Comparison of ENCODE assay signal across 1 cellular context in the genomic region with DNA sequence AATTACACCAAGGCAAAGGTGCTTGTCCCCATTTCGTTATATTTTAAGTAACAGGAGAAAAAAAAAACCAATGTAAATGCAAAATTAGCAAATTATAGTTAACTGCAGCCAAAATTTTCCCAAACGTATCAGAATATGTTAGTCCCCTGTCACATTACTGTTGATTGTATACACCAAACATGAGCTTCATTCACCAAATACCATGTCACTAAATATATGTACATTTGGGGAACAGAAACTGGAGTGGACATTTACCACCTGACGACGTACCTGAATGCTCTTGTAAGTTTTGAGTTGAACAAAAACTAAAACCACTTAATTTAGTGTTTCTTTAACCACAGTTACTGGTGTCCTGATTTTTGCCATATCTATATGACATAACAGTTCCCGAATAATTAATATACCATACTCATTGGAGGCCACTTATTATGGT.
TF ChIP-seq lines count a peak whose summit lies in the region.

No MANE protein-coding gene starts in this region.

TF ChIP-seq in SK-N-SH treated with all-trans-retinoic acid at 6 μM for 48 hours, 23 proteins besides CTCF, POLR2A, EP300 and RAD21 (continued from another document):
- TF ChIP-seq, protein P1, sequence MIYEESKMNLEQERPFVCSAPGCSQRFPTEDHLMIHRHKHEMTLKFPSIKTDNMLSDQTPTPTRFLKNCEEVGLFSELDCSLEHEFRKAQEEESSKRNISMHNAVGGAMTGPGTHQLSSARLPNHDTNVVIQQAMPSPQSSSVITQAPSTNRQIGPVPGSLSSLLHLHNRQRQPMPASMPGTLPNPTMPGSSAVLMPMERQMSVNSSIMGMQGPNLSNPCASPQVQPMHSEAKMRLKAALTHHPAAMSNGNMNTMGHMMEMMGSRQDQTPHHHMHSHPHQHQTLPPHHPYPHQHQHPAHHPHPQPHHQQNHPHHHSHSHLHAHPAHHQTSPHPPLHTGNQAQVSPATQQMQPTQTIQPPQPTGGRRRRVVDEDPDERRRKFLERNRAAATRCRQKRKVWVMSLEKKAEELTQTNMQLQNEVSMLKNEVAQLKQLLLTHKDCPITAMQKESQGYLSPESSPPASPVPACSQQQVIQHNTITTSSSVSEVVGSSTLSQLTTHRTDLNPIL (CRISPR knock-in tag; IDR thresholded peaks at IDR 0.05; ENCODE audit: low read depth), result no peak
- TF ChIP-seq ZFP30 (CRISPR knock-in tag; IDR thresholded peaks at IDR 0.05), result no peak
